Comparison of ENCODE assay signal across 8 cellular contexts in the genomic region with DNA sequence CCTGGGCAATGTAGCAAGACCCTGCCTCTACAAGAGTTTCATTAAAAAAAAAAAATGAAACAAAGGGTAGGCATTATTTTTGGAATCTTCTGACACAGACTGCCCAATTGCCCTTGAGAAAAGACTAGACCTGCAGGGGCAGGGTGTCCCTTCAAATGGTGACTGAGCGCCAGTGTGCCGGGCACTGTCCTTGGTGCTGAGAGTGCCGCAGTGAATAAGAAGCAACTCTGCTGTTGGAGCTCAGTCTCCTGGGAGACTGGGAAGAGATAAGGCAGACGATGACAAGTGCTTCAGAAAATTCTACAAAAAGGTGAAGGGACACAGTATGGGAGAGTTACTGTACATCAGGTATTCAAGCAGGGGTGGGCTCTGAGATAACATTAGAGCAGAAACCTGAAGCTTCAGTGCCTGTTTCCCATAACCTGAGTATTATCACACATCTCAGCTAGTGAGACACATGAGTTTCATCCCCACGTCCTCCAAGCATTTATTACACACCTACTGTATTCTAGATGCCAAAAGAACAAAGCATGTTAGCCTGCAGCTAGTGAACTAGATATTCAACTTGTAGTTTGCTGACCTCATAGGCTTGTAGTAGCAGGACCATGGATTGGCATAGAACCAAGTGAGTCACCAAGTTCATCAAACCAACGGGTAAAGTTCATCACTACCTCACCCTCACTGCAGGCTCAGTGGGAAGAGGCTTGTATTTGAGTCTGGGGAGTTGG. TPM values are rescaled to one million over a fixed set of nuclear protein-coding genes. Genes with fewer than 3 reads are reported as not detected.
A peak's percentile ranks its signal among the peaks of the same experiment; 100 is the strongest.
DNase-seq lines count a peak whose midpoint lies in the region; ATAC-seq and TF ChIP-seq lines count a peak whose summit lies in the region.

No MANE protein-coding gene starts in this region.

- no peak overlapping the region for H3K9ac ChIP-seq in fibroblast of lung (ENCODE audit: insufficient read depth, low read length)

- intact Hi-C loops in heart left ventricle (cut with DNase I) (no loop called here), left ventricle myocardium inferior (cut with micrococcal nuclease) (no loop called here)

- no peaks in the 10 kb centered on the region for H3K4me1 ChIP-seq in heart left ventricle
- H3K4me1 ChIP-seq in left ventricle myocardium inferior, result no peaks in the 10 kb centered on the region
- H3K4me1 ChIP-seq in SJCRH30, result no peaks in the 10 kb centered on the region
- no peaks in the 10 kb centered on the region for H3K4me1 ChIP-seq in fibroblast of lung (ENCODE audit: control insufficient read depth, extremely low read depth, insufficient read depth, low read length)

- TF ChIP-seq CTCF in heart left ventricle (IDR thresholded peaks at IDR 0.05) (no peak), left ventricle myocardium inferior (IDR thresholded peaks at IDR 0.05; ENCODE audit: borderline replicate concordance) (no peak), fibroblast of lung (conservative IDR thresholded peaks at IDR 0.05 in 1 of 2, IDR thresholded peaks at IDR 0.05 in 1 of 2; ENCODE audit: low read depth in 1 of 2, low read length in 2 of 2) (no peak)

- no peaks in the 10 kb centered on the region for H4K20me1 ChIP-seq in fibroblast of lung (ENCODE audit: control insufficient read depth, extremely low read depth, insufficient read depth, low read length)

- no peak overlapping the region for H2AFZ ChIP-seq in fibroblast of lung (ENCODE audit: low read length)

- peak in 2 of 5 donors; percentile 36 to 49 for DNase-seq in heart left ventricle
- no peak for DNase-seq in left ventricle myocardium inferior
- peak; percentile 69 to 80 for DNase-seq in SJCRH30
- peak; percentile 48 to 62 for DNase-seq in fibroblast of lung (ENCODE audit: low read depth in 2 of 2)
- DNase-seq in stromal cell of bone marrow (ENCODE audit: low read depth), result peak; percentile 44
- no peak for DNase-seq in MV-4-11 (lab: John Stamatoyannopoulos, UW)
- DNase-seq in activated T-cell treated with anti-CD3 and anti-CD28 coated beads for 4 hours, result no peak

- H3K27ac ChIP-seq in heart left ventricle, result no peak overlapping the region
- no peak overlapping the region for H3K27ac ChIP-seq in left ventricle myocardium inferior (replicated peaks)
- H3K27ac ChIP-seq in SJCRH30, result no peak overlapping the region
- no peak overlapping the region for H3K27ac ChIP-seq in fibroblast of lung (ENCODE audit: insufficient read depth, low read length)

- H3K4me3 ChIP-seq in heart left ventricle (no peak overlapping the region), left ventricle myocardium inferior (no peak overlapping the region), SJCRH30 (no peak overlapping the region), fibroblast of lung (replicated peaks in 1 of 4; ENCODE audit: control extremely low read depth in 1 of 4, insufficient read depth in 1 of 4, low read depth in 3 of 4, low read length in 4 of 4) (no peak overlapping the region)

- TF ChIP-seq POLR2A in heart left ventricle (IDR thresholded peaks at IDR 0.05), result no peak

- peaks cover 0 to 4% (median 0%) of the 10 kb centered on the region in 9 donors for H3K27me3 ChIP-seq in heart left ventricle
- H3K27me3 ChIP-seq in left ventricle myocardium inferior (ENCODE audit: low read depth), result peaks cover 15% of the 10 kb centered on the region
- H3K27me3 ChIP-seq in SJCRH30, result no peaks in the 10 kb centered on the region; the same call in 1 of the 2 replicates
- peaks cover 7% of the 10 kb centered on the region for H3K27me3 ChIP-seq in fibroblast of lung (ENCODE audit: control insufficient read depth, insufficient read depth, low read length)

- peak; percentile 32 to 77 (median 58) for ATAC-seq in heart left ventricle
- no peak for ATAC-seq in GM21367 (IDR thresholded peaks at IDR 0.05; ENCODE audit: unreplicated experiment)

- H3K36me3 ChIP-seq in heart left ventricle (no peaks in the 10 kb centered on the region), left ventricle myocardium inferior (no peaks in the 10 kb centered on the region), SJCRH30 (no peaks in the 10 kb centered on the region), fibroblast of lung (ENCODE audit: control insufficient read depth, insufficient read depth, low read length) (no peaks in the 10 kb centered on the region)

- WGBS in heart left ventricle, 4 donors, result 11 to 15% (median 13%) methylated on average over 6 of the region's 6 CpGs

- no peak overlapping the region for H3K4me2 ChIP-seq in fibroblast of lung (ENCODE audit: extremely low read depth, insufficient read depth, low read length)

- H3K79me2 ChIP-seq in fibroblast of lung (ENCODE audit: control insufficient read depth, insufficient read depth, low read length), result no peaks in the 10 kb centered on the region

- H3K9me3 ChIP-seq in heart left ventricle (no peaks in the 10 kb centered on the region), left ventricle myocardium inferior (replicated peaks) (no peaks in the 10 kb centered on the region), SJCRH30 (replicated peaks) (no peaks in the 10 kb centered on the region), fibroblast of lung (ENCODE audit: control insufficient read depth, insufficient read depth, low read depth, low read length) (no peaks in the 10 kb centered on the region)

RNA-seq across cellular contexts. Expression of a gene that starts 18.4 kb away (rescaled TPM):
- total RNA-seq in heart left ventricle (100 to 1,000 TPM; 341 to 789 (median 680) TPM), left ventricle myocardium inferior (684 TPM), fibroblast of lung (1,214 and 1,412 TPM in 2 replicates)
- polyA plus RNA-seq in heart left ventricle (1,000 to 10,000 TPM; 1,580 to 2,009 TPM), fibroblast of lung (1,477 and 1,551 TPM in 2 replicates)
- 3,637 and 3,779 TPM in 2 replicates for total RNA-seq in SJCRH30 (2014; rRNA removed; shearing (Covaris generic))
- 2,012 and 2,284 TPM in 2 replicates for polyA plus RNA-seq in fibroblast of lung (2012)
- polyA minus RNA-seq in fibroblast of lung (ENCODE audit: low replicate concordance), result 186 and 249 TPM in 2 replicates

Comparison
In these comparisons a context has a peak if more than half of its experiments do, and no peak if none do; other contexts are left out.
1. DNase-seq: peak in SJCRH30 (2 of 2), fibroblast of lung (2 of 2) and stromal cell of bone marrow (single experiment); none in left ventricle myocardium inferior (single experiment), MV-4-11 (single experiment) and activated T-cell treated with anti-CD3 and anti-CD28 coated beads for 4 hours (single experiment).